Comparison of ENCODE assay signal across 15 cellular contexts in genomic region chr7:34153680-34154270, GRCh38.
"Had no signal": no experiment of that assay in that cellular context is flagged by ENCODE, and none has a peak within 500 bp of the region (broad histone marks: within the 10 kb centered on the region; RNA-seq: fewer than 3 reads in every experiment).

No MANE protein-coding gene starts in this region.

- H3K27ac Mint-ChIP-seq: activated naive CD8-positive, alpha-beta T cell; activated T-cell treated with anti-CD3 and anti-CD28 coated beads, Interleukin-2, amount 50 U/mL, for 24 hours; naive thymus-derived CD4-positive, alpha-beta T cell had no signal

- DNase-seq: activated CD4-positive, alpha-beta T cell treated with anti-CD3 and anti-CD28 coated beads, Interleukin-2, amount 50 U/mL, for 4 hours; activated CD4-positive, CD25-positive, alpha-beta regulatory T cell treated with anti-CD3 and anti-CD28 coated beads, Interleukin-2, amount 50 U/mL, for 72 hours; activated effector memory CD4-positive, alpha-beta T cell treated with Interleukin-2 at 50 U/mL for 16 hours; activated T-cell treated with anti-CD3 and anti-CD28 coated beads, Interleukin-2, amount 50 U/mL, for 24 hours; anterior cingulate cortex; hypothalamus; left colon; naive thymus-derived CD4-positive, alpha-beta T cell; retina had no signal

- H3K27me3 Mint-ChIP-seq: activated naive CD8-positive, alpha-beta T cell; activated T-cell treated with anti-CD3 and anti-CD28 coated beads, Interleukin-2, amount 50 U/mL, for 24 hours; naive thymus-derived CD4-positive, alpha-beta T cell had no signal

- ATAC-seq: left colon; naive thymus-derived CD4-positive, alpha-beta T cell had no signal

- H3K36me3 Mint-ChIP-seq: activated naive CD8-positive, alpha-beta T cell had no signal

- H3K9me3 ChIP-seq: breast epithelium, esophagus muscularis mucosa, tibial nerve had no signal

- H3K4me3 Mint-ChIP-seq: activated naive CD8-positive, alpha-beta T cell; activated T-cell treated with anti-CD3 and anti-CD28 coated beads, Interleukin-2, amount 50 U/mL, for 24 hours; naive thymus-derived CD4-positive, alpha-beta T cell had no signal

- H3K4me1 ChIP-seq: breast epithelium, tibial nerve had no signal

- H3K27ac ChIP-seq: breast epithelium, esophagus muscularis mucosa, tibial nerve had no signal

- H3K36me3 ChIP-seq: breast epithelium, esophagus muscularis mucosa, tibial nerve had no signal

- H3K4me3 ChIP-seq: breast epithelium, esophagus muscularis mucosa, lung, smooth muscle cell, tibial nerve had no signal

- H3K9me3 Mint-ChIP-seq: activated T-cell treated with anti-CD3 and anti-CD28 coated beads, Interleukin-2, amount 50 U/mL, for 24 hours had no signal

- H3K27me3 ChIP-seq: breast epithelium, esophagus muscularis mucosa, tibial nerve had no signal

- H3K4me1 Mint-ChIP-seq: naive thymus-derived CD4-positive, alpha-beta T cell had no signal
